Comparison of ENCODE assay signal across 10 cellular contexts in genomic region chr6:136251394-136251793, GRCh38. TPM values are rescaled to one million over a fixed set of nuclear protein-coding genes. Genes with fewer than 3 reads are reported as not detected.
DNase-seq lines count a peak whose midpoint lies in the region; ATAC-seq and TF ChIP-seq lines count a peak whose summit lies in the region.
"Had no signal": no experiment of that assay in that cellular context is flagged by ENCODE, and none has a peak within 500 bp of the region (broad histone marks: within the 10 kb centered on the region; RNA-seq: fewer than 3 reads in every experiment).

No MANE protein-coding gene starts in this region.

- CTCF ChIA-PET in WTC11 (lab: Charles Lee): interaction anchor here (1.6 to 2.6 kb wide), 2 partner anchors 296 to 299 kb away, joined by 3 to 13 read pairs; partner anchors contain the start of gene MAP7

- intact Hi-C loops in CD14-positive monocyte (cut with micrococcal nuclease): loop anchor here in 1 of 2 donors (5.0 kb wide), 1 partner anchor 36 kb away; the partner anchor contains the start of gene BCLAF1

- H3K9me3 Mint-ChIP-seq in CD14-positive monocyte: no peaks in the 10 kb centered on the region
- no peaks in the 10 kb centered on the region for H3K9me3 Mint-ChIP-seq in WTC11

- peaks cover 42% of the 10 kb centered on the region for H3K4me1 Mint-ChIP-seq in CD14-positive monocyte
- H3K4me1 Mint-ChIP-seq in WTC11: peaks cover 17% of the 10 kb centered on the region

- H3K4me3 ChIP-seq in HL-60 (replicated peaks; ENCODE audit: insufficient read depth, low read length): peak overlapping the region; percentile 80; the same call in 1 of the 2 replicates

- peaks cover 0 to 1% (median 0%) of the 10 kb centered on the region in 3 donors for H3K27me3 Mint-ChIP-seq in CD14-positive monocyte (ENCODE audit: low read depth in 3 of 3)
- H3K27me3 Mint-ChIP-seq in WTC11 (ENCODE audit: low read depth): no peaks in the 10 kb centered on the region

- no peak for DNase-seq in CD14-positive monocyte (ENCODE audit: low spot score)
- DNase-seq in HL-60 (ENCODE audit: low read depth in 1 of 2, low spot score in 1 of 2): no peak
- no peak for DNase-seq in WTC11 (ENCODE audit: low spot score)
- DNase-seq in left kidney (ENCODE audit: low read depth, low spot score): peak; percentile 45
- no peak for DNase-seq in midbrain (lab: John Stamatoyannopoulos, UW)
- no peak for DNase-seq in substantia nigra (lab: John Stamatoyannopoulos, UW)
- DNase-seq: thyroid gland had no signal

- H3K27ac Mint-ChIP-seq in CD14-positive monocyte (peak overlapping the region in 1 of 7 donors; percentile 2), WTC11 (no peak overlapping the region)

- H3K27ac ChIP-seq in HL-60 (replicated peaks) (no peak overlapping the region), substantia nigra (ENCODE audit: low read depth, low read length, poor library complexity, severe bottlenecking) (no peak overlapping the region)
- H3K27ac ChIP-seq: cardiac muscle cell had no signal

- POLR2A ChIA-PET in WTC11 (lab: Charles Lee): interaction anchor here (1.2 to 1.7 kb wide), 3 partner anchors 39 to 298 kb away, joined by 8 to 13 read pairs (median 9); partner anchors contain the start of genes BCLAF1 and MAP7

- TF ChIP-seq CTCF in CD14-positive monocyte (IDR thresholded peaks at IDR 0.05): no peak
- no peak for TF ChIP-seq CTCF in HL-60 (IDR thresholded peaks at IDR 0.05; ENCODE audit: insufficient read depth, low read length)
- TF ChIP-seq CTCF in WTC11 (IDR thresholded peaks at IDR 0.05): no peak

- H3K4me3 Mint-ChIP-seq in CD14-positive monocyte: peak overlapping the region; percentile 96 to 98
- H3K4me3 Mint-ChIP-seq in WTC11: peak overlapping the region; percentile 97

- ATAC-seq in WTC11 (no peak), GM18505 (IDR thresholded peaks at IDR 0.05; ENCODE audit: unreplicated experiment) (no peak)
- no peak for ATAC-seq in activated CD4-positive, CD25-positive, alpha-beta regulatory T cell treated with anti-CD3 and anti-CD28 coated beads, Interleukin-2, amount 50 U/mL, for 24 hours

- no peaks in the 10 kb centered on the region for H3K27me3 ChIP-seq in HL-60 (ENCODE audit: insufficient read depth, poor library complexity, severe bottlenecking)
- H3K27me3 ChIP-seq: cardiac muscle cell, thyroid gland had no signal

- H3K36me3 Mint-ChIP-seq in CD14-positive monocyte (peaks cover 12 to 28% of the 10 kb centered on the region in 2 donors), WTC11 (no peaks in the 10 kb centered on the region)

- no peak for TF ChIP-seq POLR2A in GM18505 (IDR thresholded peaks at IDR 0.05; ENCODE audit: borderline replicate concordance, extremely low read depth, insufficient read depth, insufficient read length)

TF ChIP-seq in WTC11, 78 proteins besides CTCF, POLR2A, EP300 and RAD21:
- TF ChIP-seq FOXP4 (CRISPR knock-in tag; IDR thresholded peaks at IDR 0.05) (no peak), ZNF232 (CRISPR knock-in tag; IDR thresholded peaks at IDR 0.05) (no peak), SOX15 (CRISPR knock-in tag; IDR thresholded peaks at IDR 0.05) (no peak), ZMAT4 (CRISPR knock-in tag; IDR thresholded peaks at IDR 0.05) (no peak), FOXK1 (CRISPR knock-in tag; IDR thresholded peaks at IDR 0.05) (no peak), JUN (CRISPR knock-in tag; IDR thresholded peaks at IDR 0.05) (no peak)

RNA-seq across cellular contexts. Expression of gene MTFR2, which starts 1.3 kb away (rescaled TPM):
- polyA plus RNA-seq in CD14-positive monocyte: under 1 TPM; 0.41 to 0.60 TPM
- 8.2 to 8.5 TPM (median 8.5 TPM) in 3 replicates for total RNA-seq in WTC11 (2021)

RNA-seq across cellular contexts. Expression of gene BCLAF1, which starts 38.3 kb away (rescaled TPM):
- polyA plus RNA-seq in CD14-positive monocyte: 10 to 100 TPM; 47.0 to 75.8 TPM
- 147 to 184 TPM (median 162 TPM) in 3 replicates for total RNA-seq in WTC11 (2021)
